Comparison of ENCODE assay signal across 25 cellular contexts in genomic region chr21:21851657-21852056, GRCh38.
DNase-seq lines count a peak whose midpoint lies in the region; ATAC-seq and TF ChIP-seq lines count a peak whose summit lies in the region.
"Had no signal": no experiment of that assay in that cellular context is flagged by ENCODE, and none has a peak within 500 bp of the region (broad histone marks: within the 10 kb centered on the region; RNA-seq: fewer than 3 reads in every experiment).

No MANE protein-coding gene starts in this region.

- ATAC-seq in GM21367 (IDR thresholded peaks at IDR 0.05; ENCODE audit: unreplicated experiment): no peak
- ATAC-seq: heart right ventricle, mucosa of descending colon, sciatic nerve had no signal

- H3K4me1 ChIP-seq in neural progenitor cell: peaks cover 11% of the 10 kb centered on the region
- H3K4me1 ChIP-seq in Caco-2: no peaks in the 10 kb centered on the region
- H3K4me1 ChIP-seq: heart right ventricle, Peyer's patch, upper lobe of left lung had no signal

- H3K9me3 Mint-ChIP-seq in neural progenitor cell: peaks cover 8% of the 10 kb centered on the region
- H3K9me3 Mint-ChIP-seq in Caco-2 (ENCODE audit: unreplicated experiment): no peaks in the 10 kb centered on the region
- H3K9me3 Mint-ChIP-seq: endodermal cell had no signal

- H3K27me3 ChIP-seq in neural progenitor cell (no peaks in the 10 kb centered on the region), Caco-2 (replicated peaks; ENCODE audit: control insufficient read depth, insufficient read depth, low read length) (no peaks in the 10 kb centered on the region)
- H3K27me3 ChIP-seq: heart right ventricle, Peyer's patch, upper lobe of left lung had no signal

- no peak overlapping the region for H3K9ac ChIP-seq in neural progenitor cell
- H3K9ac ChIP-seq: KMS-11 had no signal

- intact Hi-C loops in Caco-2 (cut with micrococcal nuclease; ENCODE audit: unreplicated experiment): no loop called here

- POLR2A ChIA-PET in Caco-2 (lab: Charles Lee): no interaction called here

- H3K27ac Mint-ChIP-seq in neural progenitor cell: no peak overlapping the region
- no peak overlapping the region for H3K27ac Mint-ChIP-seq in Caco-2 (ENCODE audit: unreplicated experiment)
- H3K27ac Mint-ChIP-seq: activated CD4-positive, alpha-beta memory T cell treated with anti-CD3 and anti-CD28 coated beads for 36 hours; endodermal cell had no signal

- H3K4me3 Mint-ChIP-seq in neural progenitor cell (no peak overlapping the region), Caco-2 (ENCODE audit: unreplicated experiment) (no peak overlapping the region)
- H3K4me3 Mint-ChIP-seq: activated CD4-positive, alpha-beta memory T cell treated with anti-CD3 and anti-CD28 coated beads for 36 hours; endodermal cell; neural crest cell had no signal

- DNase-seq in NCI-H446 treated with DMSO at 0.1 percent for 48 hours (lab: John Stamatoyannopoulos, UW) (peak; percentile 18), NCI-H446 (lab: John Stamatoyannopoulos, UW) (no peak), NCI-H69 (lab: John Stamatoyannopoulos, UW) (peak; percentile 69), astrocyte of the hippocampus (ENCODE audit: low read depth, low spot score) (peak; percentile 20), neural progenitor cell (ENCODE audit: low spot score) (no peak), nucleus accumbens (lab: John Stamatoyannopoulos, UW) (no peak), Caco-2 (no peak)
- DNase-seq: activated CD4-positive, alpha-beta memory T cell treated with anti-CD3 and anti-CD28 coated beads for 36 hours; activated CD4-positive, CD25-positive, alpha-beta regulatory T cell; activated T-cell treated with anti-CD3 and anti-CD28 coated beads for 4 hours; cortex of kidney; endodermal cell; heart right ventricle; mucosa of descending colon; NCI-H1048; NCI-H510A; Peyer's patch; stimulated activated CD4-positive, alpha-beta T cell treated with anti-CD3 and anti-CD28 coated beads, Interleukin-15, amount 100 ng/mL, for 24 hours; stimulated activated CD8-positive, alpha-beta memory T cell treated with anti-CD3 and anti-CD28 coated beads, Interleukin-4, amount 100 ng/mL, for 48 hours; T1000; upper lobe of left lung had no signal

- no peaks in the 10 kb centered on the region for H3K9me3 ChIP-seq in neural progenitor cell (ENCODE audit: low read depth)
- H3K9me3 ChIP-seq in Caco-2: no peaks in the 10 kb centered on the region
- H3K9me3 ChIP-seq: Peyer's patch, upper lobe of left lung had no signal

- H3K4me3 ChIP-seq in neural progenitor cell (no peak overlapping the region), Caco-2 (ENCODE audit: low read depth, low read length) (no peak overlapping the region)
- H3K4me3 ChIP-seq: heart right ventricle, mucosa of descending colon, Peyer's patch, upper lobe of left lung had no signal

- BruUV-seq in Caco-2 (replicated peaks; lab: Mats Ljungman, UMichigan): no TSS peak

- H3K27me3 Mint-ChIP-seq in neural progenitor cell (ENCODE audit: insufficient read depth, low read depth) (no peaks in the 10 kb centered on the region), Caco-2 (ENCODE audit: insufficient read depth, unreplicated experiment) (peaks cover 9% of the 10 kb centered on the region)
- H3K27me3 Mint-ChIP-seq: activated CD4-positive, alpha-beta memory T cell treated with anti-CD3 and anti-CD28 coated beads for 36 hours had no signal

- no peak overlapping the region for H3K4me2 ChIP-seq in neural progenitor cell
- H3K4me2 ChIP-seq: KMS-11 had no signal

- CTCF ChIA-PET in Caco-2 (lab: Charles Lee): no interaction called here

- no peaks in the 10 kb centered on the region for H3F3A ChIP-seq in neural progenitor cell (ENCODE audit: low read depth)

- H3K27ac ChIP-seq in neural progenitor cell: no peak overlapping the region
- H3K27ac ChIP-seq: heart right ventricle, KMS-11, Peyer's patch, upper lobe of left lung had no signal

- H3K79me2 ChIP-seq in neural progenitor cell (ENCODE audit: low read depth): no peaks in the 10 kb centered on the region

- H3K36me3 Mint-ChIP-seq in neural progenitor cell: no peaks in the 10 kb centered on the region
- H3K36me3 Mint-ChIP-seq in Caco-2 (ENCODE audit: insufficient read depth, unreplicated experiment): no peaks in the 10 kb centered on the region
- H3K36me3 Mint-ChIP-seq: activated CD4-positive, alpha-beta memory T cell treated with anti-CD3 and anti-CD28 coated beads for 36 hours had no signal

- no peaks in the 10 kb centered on the region for H4K20me1 ChIP-seq in neural progenitor cell (ENCODE audit: low read depth)

- no peaks in the 10 kb centered on the region for H3K36me3 ChIP-seq in neural progenitor cell
- no peaks in the 10 kb centered on the region for H3K36me3 ChIP-seq in Caco-2 (ENCODE audit: control insufficient read depth, insufficient read depth, low read length)
- H3K36me3 ChIP-seq: heart right ventricle, Peyer's patch, upper lobe of left lung had no signal

- peaks cover 5% of the 10 kb centered on the region for H3K4me1 Mint-ChIP-seq in neural progenitor cell
- no peaks in the 10 kb centered on the region for H3K4me1 Mint-ChIP-seq in Caco-2 (ENCODE audit: low read depth, unreplicated experiment)
- H3K4me1 Mint-ChIP-seq: endodermal cell had no signal

- H2AFZ ChIP-seq in neural progenitor cell (replicated peaks): peak overlapping the region; percentile 51

- TF ChIP-seq CTCF in neural progenitor cell (IDR thresholded peaks at IDR 0.05) (no peak), Caco-2 (IDR thresholded peaks at IDR 0.05; ENCODE audit: insufficient read depth in 1 of 2, low read depth in 1 of 2, low read length in 1 of 2, severe bottlenecking in 1 of 2, unreplicated experiment in 1 of 2) (no peak)

Comparison
In these comparisons a context has a peak if more than half of its experiments do, and no peak if none do; other contexts are left out.
1. DNase-seq: peak in NCI-H446 treated with DMSO at 0.1 percent for 48 hours (single experiment), NCI-H69 (single experiment) and astrocyte of the hippocampus (single experiment); none in NCI-H446 (0 of 2), neural progenitor cell (single experiment), nucleus accumbens (0 of 56) and Caco-2 (0 of 2).